8 cellular contexts compared by ENCODE assay signal in genomic region chr3:128051837-128052766, GRCh38. TPM values are rescaled to one million over a fixed set of nuclear protein-coding genes. Genes with fewer than 3 reads are reported as not detected.
A peak's percentile ranks its signal among the peaks of the same experiment; 100 is the strongest.
DNase-seq lines count a peak whose midpoint lies in the region; ATAC-seq, FAIRE-seq and TF ChIP-seq lines count a peak whose summit lies in the region.

Gene SEC61A1, plus strand, starts transcription at chr3:128052437. Its CDS starts 116 bp downstream, at chr3:128052553.

- H3K9me3 ChIP-seq in keratinocyte (ENCODE audit: control insufficient read depth, low read depth, low read length), result no peaks in the 10 kb centered on the region

- peaks cover 8% of the 10 kb centered on the region for H4K20me1 ChIP-seq in keratinocyte (ENCODE audit: control insufficient read depth, extremely low read depth, insufficient read depth, low read length)

- ATAC-seq in GM19043 (IDR thresholded peaks at IDR 0.05; ENCODE audit: low read depth, unreplicated experiment), result peak; percentile 92
- ATAC-seq in HG03378 (IDR thresholded peaks at IDR 0.05; ENCODE audit: unreplicated experiment), result peak; percentile 80
- peak; percentile 95 to 96 for ATAC-seq in activated CD4-positive, CD25-positive, alpha-beta regulatory T cell treated with anti-CD3 and anti-CD28 coated beads, Interleukin-2, amount 50 U/mL, for 24 hours
- peak; percentile 95 for ATAC-seq in central memory CD8-positive, alpha-beta T cell (replicated peaks; ENCODE audit: extremely low read depth, poor library complexity, severe bottlenecking)

- H3K4me3 ChIP-seq in AG10803 (ENCODE audit: low read length), result peak within 1 kb of the TSS; percentile 95
- peak within 1 kb of the TSS; percentile 82 to 98 (median 97) for H3K4me3 ChIP-seq in keratinocyte (ENCODE audit: control insufficient read depth in 2 of 3, extremely low read depth in 1 of 3, insufficient read depth in 2 of 3, low read depth in 1 of 3, low read length in 3 of 3)

- H3K27me3 ChIP-seq in keratinocyte (ENCODE audit: control insufficient read depth, extremely low read depth, insufficient read depth, low read length), result no peaks in the 10 kb centered on the region

- H3K79me2 ChIP-seq in keratinocyte (ENCODE audit: control insufficient read depth, insufficient read depth, low read length), result peaks cover 55% of the 10 kb centered on the region

- peaks cover 29% of the 10 kb centered on the region for H3K4me1 ChIP-seq in keratinocyte (ENCODE audit: control insufficient read depth, extremely low read depth, insufficient read depth, low read length)

- H3K9ac ChIP-seq in keratinocyte (ENCODE audit: control insufficient read depth, extremely low read depth, insufficient read depth, low read length), result peak within 1 kb of the TSS; percentile 99

- peaks cover 31% of the 10 kb centered on the region for H3K36me3 Mint-ChIP-seq in central memory CD8-positive, alpha-beta T cell (ENCODE audit: insufficient read depth)

- peak within 1 kb of the TSS; percentile 94 for H2AFZ ChIP-seq in keratinocyte (ENCODE audit: control insufficient read depth, low read length)

- H3K27ac ChIP-seq in keratinocyte (ENCODE audit: control insufficient read depth, insufficient read depth, low read length), result peak within 1 kb of the TSS; percentile 97

- no peaks in the 10 kb centered on the region for H3K9me3 Mint-ChIP-seq in central memory CD8-positive, alpha-beta T cell

- peaks cover 14 to 33% of the 10 kb centered on the region in 2 experiments for H3K36me3 ChIP-seq in keratinocyte (ENCODE audit: control insufficient read depth in 2 of 2, extremely low read depth in 1 of 2, insufficient read depth in 2 of 2, low read length in 2 of 2)

- no peak for FAIRE-seq in keratinocyte (lab: Jason Lieb, UNC)

- TF ChIP-seq CTCF in AG10803 (conservative IDR thresholded peaks at IDR 0.05; ENCODE audit: low read length) (no peak), keratinocyte (optimal IDR thresholded peaks at IDR 0.05 in 1 of 3, IDR thresholded peaks at IDR 0.05 in 1 of 3, conservative IDR thresholded peaks at IDR 0.05 in 1 of 3; ENCODE audit: extremely low read depth in 1 of 3, insufficient read depth in 2 of 3, low read length in 3 of 3) (no peak)

- peak within 1 kb of the TSS; percentile 96 for H3K4me3 Mint-ChIP-seq in central memory CD8-positive, alpha-beta T cell

- H3K27ac Mint-ChIP-seq in central memory CD8-positive, alpha-beta T cell (ENCODE audit: low read depth), result peak within 1 kb of the TSS; percentile 98

- no peaks in the 10 kb centered on the region for H3K9me1 ChIP-seq in keratinocyte (ENCODE audit: control insufficient read depth, extremely low read depth, insufficient read depth, low read length)

- H3K4me1 Mint-ChIP-seq in central memory CD8-positive, alpha-beta T cell, result peaks cover 43% of the 10 kb centered on the region

- H3K27me3 Mint-ChIP-seq in central memory CD8-positive, alpha-beta T cell, result peaks cover 4% of the 10 kb centered on the region

- H3K4me2 ChIP-seq in keratinocyte (ENCODE audit: control insufficient read depth, extremely low read depth, insufficient read depth, low read depth, low read length), result peak within 1 kb of the TSS; percentile 95

- dilution Hi-C loops in keratinocyte (cut with MboI; ENCODE audit: extremely low pct_ligation_motif_present, low sequenced_read_pairs), result no loop called here

- DNase-seq in AG10803 (ENCODE audit: low read depth), result peak; percentile 95
- DNase-seq in NCI-H446 treated with DMSO at 0.1 percent for 48 hours (lab: John Stamatoyannopoulos, UW), result peak; percentile 86
- DNase-seq in central memory CD8-positive, alpha-beta T cell (ENCODE audit: low spot score in 2 of 2), result peak; percentile 85 to 91
- no peak for DNase-seq in keratinocyte (ENCODE audit: low read depth, low spot score)
- peak; percentile 89 to 95 (median 93) for DNase-seq in stimulated activated CD4-positive, alpha-beta T cell treated with anti-CD3 and anti-CD28 coated beads, Interleukin-12 subunit alpha, Interleukin-12 subunit beta, amount 100 ng/mL, for 48 hours (ENCODE audit: low read depth in 2 of 3, low spot score in 1 of 3)

RNA-seq across cellular contexts. Expression of gene SEC61A1, which starts in this region (rescaled TPM):
- polyA plus RNA-seq in keratinocyte, result 247 to 306 TPM (median 290 TPM) in 3 replicates
- polyA plus RNA-seq in keratinocyte (2011; ENCODE audit: low read depth), result 31.5 TPM
- 91.5 and 132 TPM in 2 replicates for polyA plus RNA-seq in keratinocyte (2011; cell fraction: cytosol; rRNA removed)
- 310 and 327 TPM in 2 replicates for polyA plus RNA-seq in keratinocyte (2011; cell fraction: nucleus; rRNA removed)
- 94.0 and 216 TPM in 2 replicates for polyA plus RNA-seq in keratinocyte (2012; ENCODE audit: low replicate concordance)
- 406 to 512 TPM (median 474 TPM) in 3 replicates for polyA minus RNA-seq in keratinocyte
- 191 TPM for polyA minus RNA-seq in keratinocyte (2011; cell fraction: cytosol; rRNA and poly(A)+ RNA removed)
- polyA minus RNA-seq in keratinocyte (2011; cell fraction: nucleus; rRNA and poly(A)+ RNA removed), result 403 and 499 TPM in 2 replicates
